ENCODE assay signal across 8 cellular contexts in genomic region chr3:179604336-179605078, GRCh38. TPM values are rescaled to one million over a fixed set of nuclear protein-coding genes. Genes with fewer than 3 reads are reported as not detected.
DNase-seq lines count a peak whose midpoint lies in the region; ATAC-seq lines count a peak whose summit lies in the region.

TSS of gene MRPL47 (minus strand) at chr3:179604638. CDS start at chr3:179604624, 14 bp downstream.
TSS of gene NDUFB5 (plus strand) at chr3:179604794. CDS start at chr3:179604816, 22 bp downstream.

- H3K9me3 Mint-ChIP-seq in dendritic cell treated with granulocyte-macrophage colony-stimulating factor and Interleukin-4, amounts not matched to agents 40 ng/mL and 50 ng/mL, for 4 days = no peaks in the 10 kb centered on the region

- no peaks in the 10 kb centered on the region for H3K27me3 Mint-ChIP-seq in dendritic cell treated with granulocyte-macrophage colony-stimulating factor and Interleukin-4, amounts not matched to agents 40 ng/mL and 50 ng/mL, for 4 days

- H3K4me1 Mint-ChIP-seq in dendritic cell treated with granulocyte-macrophage colony-stimulating factor and Interleukin-4, amounts not matched to agents 40 ng/mL and 50 ng/mL, for 4 days (ENCODE audit: low read depth) = peaks cover 31% of the 10 kb centered on the region

- H3K27ac Mint-ChIP-seq in dendritic cell treated with granulocyte-macrophage colony-stimulating factor and Interleukin-4, amounts not matched to agents 40 ng/mL and 50 ng/mL, for 4 days = peak within 1 kb of the TSS; percentile 100

- ATAC-seq in GM19372 (IDR thresholded peaks at IDR 0.05; ENCODE audit: low read depth, unreplicated experiment) = peak; percentile 94
- peak; percentile 95 for ATAC-seq in HG03558 (IDR thresholded peaks at IDR 0.05; ENCODE audit: extremely low read depth, unreplicated experiment)
- ATAC-seq in left lobe of liver = peak; percentile 100

- peak within 1 kb of the TSS; percentile 100 for H3K4me3 Mint-ChIP-seq in dendritic cell treated with granulocyte-macrophage colony-stimulating factor and Interleukin-4, amounts not matched to agents 40 ng/mL and 50 ng/mL, for 4 days

- DNase-seq in C1 segment of cervical spinal cord (lab: John Stamatoyannopoulos, UW) (peak; percentile 30 to 96 (median 90)), NCI-H748 treated with DMSO at 0.1 percent for 48 hours (lab: John Stamatoyannopoulos, UW) (peak; percentile 79), left lobe of liver (ENCODE audit: low spot score) (peak; percentile 95)
- peak; percentile 87 to 94 for DNase-seq in activated CD4-positive, alpha-beta T cell treated with anti-CD3 and anti-CD28 coated beads, Interleukin-2, amount 50 U/mL, for 24 hours (ENCODE audit: low read depth in 1 of 2, low spot score in 1 of 2)
- DNase-seq in stimulated activated CD4-positive, alpha-beta T cell treated with anti-CD3 and anti-CD28 coated beads, Interleukin-2, amount 100 ng/mL, for 4 hours (ENCODE audit: low read depth) = peak; percentile 89

- H3K36me3 Mint-ChIP-seq in dendritic cell treated with granulocyte-macrophage colony-stimulating factor and Interleukin-4, amounts not matched to agents 40 ng/mL and 50 ng/mL, for 4 days (ENCODE audit: low read depth) = peaks cover 49% of the 10 kb centered on the region

- intact Hi-C loops in dendritic cell treated with granulocyte-macrophage colony-stimulating factor and Interleukin-4, amounts not matched to agents 40 ng/mL and 50 ng/mL, for 4 days (cut with micrococcal nuclease) = loop anchor here (1.0 to 5.0 kb wide), 3 partner anchors 42 to 457 kb away; partner anchors contain the start of genes ACTL6A, MFN1 and PIK3CA

RNA-seq across cellular contexts. Expression of gene MRPL47, which starts in this region (rescaled TPM):
- total RNA-seq in left lobe of liver = 11.1 TPM

RNA-seq across cellular contexts. Expression of gene NDUFB5, which starts in this region (rescaled TPM):
- 49.3 TPM for total RNA-seq in left lobe of liver

Comparison
In these comparisons a context has a peak if more than half of its experiments do, and no peak if none do; other contexts are left out.
1. Peak in every context shown above with its lines: DNase-seq and ATAC-seq.